In genomic region chrX:107894038-107894437, GRCh38 we compare ENCODE assay signal across 8 cellular contexts.
DNase-seq lines count a peak whose midpoint lies in the region; ATAC-seq, FAIRE-seq and TF ChIP-seq lines count a peak whose summit lies in the region.

No MANE protein-coding gene starts in this region.

- H3K27ac ChIP-seq in mesenchymal stem cell (ENCODE audit: low read length, poor library complexity, severe bottlenecking): no peak overlapping the region

- peaks cover 4% of the 10 kb centered on the region for H3K9me3 ChIP-seq in mesenchymal stem cell (ENCODE audit: control insufficient read depth, low read length)

- ATAC-seq in GM18867 (IDR thresholded peaks at IDR 0.05; ENCODE audit: unreplicated experiment): peak; percentile 69
- ATAC-seq in HG03139 (IDR thresholded peaks at IDR 0.05; ENCODE audit: unreplicated experiment): no peak

- H3K4me2 ChIP-seq in mesenchymal stem cell (ENCODE audit: low read length, poor library complexity, severe bottlenecking): no peak overlapping the region

- no peak overlapping the region for H4K8ac ChIP-seq in mesenchymal stem cell (ENCODE audit: low read length)

- H3K4ac ChIP-seq in mesenchymal stem cell (ENCODE audit: low read depth in 1 of 2, low read length in 2 of 2): no peak overlapping the region

- no peak overlapping the region for H2BK5ac ChIP-seq in mesenchymal stem cell (ENCODE audit: low read depth, low read length, poor library complexity, severe bottlenecking)

- H2BK15ac ChIP-seq in mesenchymal stem cell (ENCODE audit: low read depth, poor library complexity, severe bottlenecking): no peak overlapping the region

- no peak overlapping the region for H2AFZ ChIP-seq in mesenchymal stem cell (ENCODE audit: low read depth, low read length)

- H3K4me3 ChIP-seq in mesenchymal stem cell (ENCODE audit: insufficient read depth in 1 of 2, low read depth in 1 of 2, low read length in 2 of 2): no peak overlapping the region

- H3K23ac ChIP-seq in mesenchymal stem cell (ENCODE audit: low read length in 2 of 2): no peak overlapping the region

- no peak overlapping the region for H3K9ac ChIP-seq in mesenchymal stem cell (ENCODE audit: low read length)

- WGBS in mesenchymal stem cell: 13% methylated on average over 4 of the region's 4 CpGs

- H3K18ac ChIP-seq in mesenchymal stem cell (ENCODE audit: low read depth in 1 of 2, low read length in 2 of 2): no peak overlapping the region

- no peaks in the 10 kb centered on the region for H3K36me3 ChIP-seq in mesenchymal stem cell (ENCODE audit: control insufficient read depth in 1 of 2, insufficient read depth in 2 of 2, low read depth in 1 of 2, low read length in 2 of 2)

- H3K14ac ChIP-seq in mesenchymal stem cell (ENCODE audit: low read length in 2 of 2): no peak overlapping the region

- DNase-seq in D721Med (ENCODE audit: insufficient read length, low spot score) (no peak), HT-29 (ENCODE audit: low spot score) (peak; percentile 83), RKO (ENCODE audit: low spot score) (peak; percentile 68), cerebellum (ENCODE audit: low spot score) (peak; percentile 2), mesenchymal stem cell (peak; percentile 44), NCI-H446 treated with DMSO at 0.1 percent for 48 hours (lab: John Stamatoyannopoulos, UW) (no peak)

- H4K91ac ChIP-seq in mesenchymal stem cell (ENCODE audit: low read length): no peak overlapping the region

- H2AK5ac ChIP-seq in mesenchymal stem cell (ENCODE audit: low read length, severe bottlenecking): no peak overlapping the region

- H3K79me1 ChIP-seq in mesenchymal stem cell (replicated peaks; ENCODE audit: low read length, poor library complexity, severe bottlenecking): no peaks in the 10 kb centered on the region

- peak; percentile 77 for FAIRE-seq in D721Med (lab: Jason Lieb, UNC)

- H3K27me3 ChIP-seq in mesenchymal stem cell (ENCODE audit: control insufficient read depth in 1 of 2, insufficient read depth in 1 of 2, low read length in 2 of 2): peaks cover 0 to 4% of the 10 kb centered on the region in 2 experiments

- no peaks in the 10 kb centered on the region for H3K4me1 ChIP-seq in mesenchymal stem cell (ENCODE audit: control insufficient read depth, insufficient read depth, low read depth, low read length)

- H2BK120ac ChIP-seq in mesenchymal stem cell (ENCODE audit: low read depth, low read length): no peak overlapping the region

- no peak overlapping the region for H2BK12ac ChIP-seq in mesenchymal stem cell (ENCODE audit: low read length in 2 of 2)

- TF ChIP-seq CTCF in D721Med (IDR thresholded peaks at IDR 0.05; ENCODE audit: insufficient read depth, missing control alignments): peak; percentile 50

Comparison
In these comparisons a context has a peak if more than half of its experiments do, and no peak if none do; other contexts are left out.
1. DNase-seq: peak in HT-29 (single experiment), RKO (single experiment), cerebellum (single experiment) and mesenchymal stem cell (single experiment); none in D721Med (single experiment) and NCI-H446 treated with DMSO at 0.1 percent for 48 hours (single experiment).